ENCODE assay signal across 15 cellular contexts in the genomic region with DNA sequence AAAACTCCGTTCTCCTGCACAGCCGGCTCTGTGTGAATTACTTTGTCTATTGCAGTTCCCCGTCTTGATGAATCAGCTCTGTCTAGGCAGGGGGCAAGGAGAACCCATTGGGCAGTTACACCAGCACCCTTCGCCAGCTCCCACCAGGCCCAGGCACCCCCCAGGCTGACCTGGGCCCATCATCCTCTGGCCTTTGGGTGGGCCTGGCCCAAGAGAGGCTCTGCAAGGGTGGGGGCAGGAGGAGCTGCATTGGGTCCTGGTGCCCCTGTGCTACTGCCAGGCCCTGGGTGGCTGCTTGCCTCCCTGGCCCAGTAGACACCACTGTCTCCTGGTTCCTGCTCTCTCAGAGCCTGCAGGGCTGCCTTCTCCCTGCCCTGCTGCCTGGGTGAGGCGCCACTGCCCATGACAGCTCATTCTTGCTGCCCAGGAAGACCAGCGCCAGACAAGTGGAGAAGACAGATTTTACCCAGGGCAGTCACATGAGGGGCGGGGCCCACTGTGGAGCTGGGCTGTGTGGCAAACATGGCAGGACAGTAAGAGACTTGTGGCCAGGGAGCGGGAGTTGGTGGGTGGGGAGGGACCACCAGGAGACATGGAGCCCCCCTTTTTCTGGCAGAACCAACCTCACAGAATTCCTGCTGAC.
DNase-seq lines count a peak whose midpoint lies in the region; ATAC-seq and TF ChIP-seq lines count a peak whose summit lies in the region.
"Had no signal": no experiment of that assay in that cellular context is flagged by ENCODE, and none has a peak within 500 bp of the region (broad histone marks: within the 10 kb centered on the region; RNA-seq: fewer than 3 reads in every experiment).

No MANE protein-coding gene starts in this region.

- no peaks in the 10 kb centered on the region for H3K36me3 Mint-ChIP-seq in activated T-helper 1 cell treated with anti-CD3 and anti-CD28 coated beads, Interleukin-12 subunit alpha, Interleukin-12 subunit beta, Interleukin-2, Interleukin-4 antibody, amounts not matched to agents 30 ng/mL and 10 ng/mL and 1 ng/mL, durations not matched to agents 14 hours and 24 hours and 36 hours (ENCODE audit: low read depth)
- H3K36me3 Mint-ChIP-seq: activated naive CD4-positive, alpha-beta T cell treated with anti-CD3 and anti-CD28 coated beads, Interleukin-2, amount 50 U/mL, for 72 hours had no signal

- ATAC-seq in Panc1 (peak; percentile 50; the same call in 1 of the 2 replicates), lower lobe of right lung (no peak)
- ATAC-seq: activated CD4-positive, alpha-beta T cell treated with anti-CD3 and anti-CD28 coated beads for 36 hours; activated naive CD4-positive, alpha-beta T cell treated with anti-CD3 and anti-CD28 coated beads, Interleukin-2, amount 50 U/mL, for 72 hours had no signal

- H3K4me3 Mint-ChIP-seq in activated T-helper 1 cell treated with anti-CD3 and anti-CD28 coated beads, Interleukin-12 subunit alpha, Interleukin-12 subunit beta, Interleukin-2, Interleukin-4 antibody, amounts not matched to agents 30 ng/mL and 10 ng/mL and 1 ng/mL, durations not matched to agents 14 hours and 24 hours and 36 hours = no peak overlapping the region
- H3K4me3 Mint-ChIP-seq: activated CD4-positive, alpha-beta T cell treated with anti-CD3 and anti-CD28 coated beads for 36 hours had no signal

- no TSS peak for BruUV-seq in Panc1 (replicated peaks; lab: Mats Ljungman, UMichigan)

- H4K20me1 ChIP-seq in Karpas-422 (ENCODE audit: insufficient read depth, low read depth, low read length) = no peaks in the 10 kb centered on the region; the same call in 1 of the 2 replicates

- DNase-seq in activated effector memory CD4-positive, alpha-beta T cell treated with anti-CD3 and anti-CD28 coated beads, Interleukin-2, amount 50 U/mL, for 16 hours = peak; percentile 54
- DNase-seq in activated effector memory CD4-positive, alpha-beta T cell treated with Interleukin-2 at 50 U/mL for 16 hours = no peak
- no peak for DNase-seq in Panc1 (ENCODE audit: low read depth, low spot score)
- DNase-seq in lower lobe of right lung = peak; percentile 40
- DNase-seq in testis = peak; percentile 13
- no peak for DNase-seq in Karpas-422
- DNase-seq in activated T-helper 1 cell treated with anti-CD3 and anti-CD28 coated beads, Interleukin-12 subunit alpha, Interleukin-12 subunit beta, Interleukin-2, Interleukin-4 antibody, amounts not matched to agents 30 ng/mL and 10 ng/mL and 1 ng/mL, durations not matched to agents 14 hours and 24 hours and 36 hours (ENCODE audit: low spot score) = no peak
- DNase-seq in glomerular visceral epithelial cell (ENCODE audit: extremely low spot score) = no peak
- DNase-seq: activated CD4-positive, alpha-beta T cell treated with anti-CD3 and anti-CD28 coated beads for 36 hours; DMS153; NCI-H1417; NCI-H82; stimulated activated CD4-positive, alpha-beta T cell treated with anti-CD3 and anti-CD28 coated beads, Interleukin-2, amount 100 ng/mL, for 24 hours had no signal

- in situ Hi-C loops in Panc1 (cut with HindIII; ENCODE audit: low pct_unique_long_range_greater_than_20kb, low sequenced_read_pairs) = no loop called here

- intact Hi-C loops in Panc1 (cut with micrococcal nuclease; ENCODE audit: unreplicated experiment) (no loop called here), lower lobe of right lung (cut with DNase I) (no loop called here), testis (cut with DNase I; ENCODE audit: low total_unique reads) (no loop called here)
- intact Hi-C loops in activated T-helper 1 cell treated with anti-CD3 and anti-CD28 coated beads, Interleukin-12 subunit alpha, Interleukin-12 subunit beta, Interleukin-2, Interleukin-4 antibody, amounts not matched to agents 30 ng/mL and 10 ng/mL and 1 ng/mL, durations not matched to agents 14 hours and 24 hours and 36 hours (cut with micrococcal nuclease) = no loop called here

- no peak overlapping the region for H3K27ac Mint-ChIP-seq in activated T-helper 1 cell treated with anti-CD3 and anti-CD28 coated beads, Interleukin-12 subunit alpha, Interleukin-12 subunit beta, Interleukin-2, Interleukin-4 antibody, amounts not matched to agents 30 ng/mL and 10 ng/mL and 1 ng/mL, durations not matched to agents 14 hours and 24 hours and 36 hours
- H3K27ac Mint-ChIP-seq: activated CD4-positive, alpha-beta T cell treated with anti-CD3 and anti-CD28 coated beads for 36 hours; activated naive CD4-positive, alpha-beta T cell treated with anti-CD3 and anti-CD28 coated beads, Interleukin-2, amount 50 U/mL, for 72 hours had no signal

- H3K4me2 ChIP-seq in Karpas-422 (ENCODE audit: low read depth, low read length, poor library complexity, severe bottlenecking) = no peak overlapping the region

- H3K9ac ChIP-seq in Karpas-422 (ENCODE audit: low read length) = no peak overlapping the region

- no peaks in the 10 kb centered on the region for H3K9me3 Mint-ChIP-seq in activated T-helper 1 cell treated with anti-CD3 and anti-CD28 coated beads, Interleukin-12 subunit alpha, Interleukin-12 subunit beta, Interleukin-2, Interleukin-4 antibody, amounts not matched to agents 30 ng/mL and 10 ng/mL and 1 ng/mL, durations not matched to agents 14 hours and 24 hours and 36 hours
- H3K9me3 Mint-ChIP-seq: activated naive CD4-positive, alpha-beta T cell treated with anti-CD3 and anti-CD28 coated beads, Interleukin-2, amount 50 U/mL, for 72 hours had no signal

- no peaks in the 10 kb centered on the region for H3K79me2 ChIP-seq in Karpas-422 (ENCODE audit: low read length)

- TF ChIP-seq POLR2A in testis (IDR thresholded peaks at IDR 0.05) = no peak

- no peaks in the 10 kb centered on the region for H3K27me3 Mint-ChIP-seq in activated T-helper 1 cell treated with anti-CD3 and anti-CD28 coated beads, Interleukin-12 subunit alpha, Interleukin-12 subunit beta, Interleukin-2, Interleukin-4 antibody, amounts not matched to agents 30 ng/mL and 10 ng/mL and 1 ng/mL, durations not matched to agents 14 hours and 24 hours and 36 hours (ENCODE audit: insufficient read depth)
- H3K27me3 Mint-ChIP-seq: activated CD4-positive, alpha-beta T cell treated with anti-CD3 and anti-CD28 coated beads for 36 hours had no signal

- H3K9me3 ChIP-seq in Panc1 (ENCODE audit: control insufficient read depth, insufficient read depth, low read depth, low read length) (no peaks in the 10 kb centered on the region), lower lobe of right lung (no peaks in the 10 kb centered on the region), testis (no peaks in the 10 kb centered on the region), Karpas-422 (ENCODE audit: low read length) (no peaks in the 10 kb centered on the region)
- H3K9me3 ChIP-seq: ovary had no signal

- H3K27ac ChIP-seq in Panc1 (ENCODE audit: low read length) = no peak overlapping the region
- no peak overlapping the region for H3K27ac ChIP-seq in lower lobe of right lung
- H3K27ac ChIP-seq in testis = no peak overlapping the region
- no peak overlapping the region for H3K27ac ChIP-seq in Karpas-422 (ENCODE audit: low read length)
- H3K27ac ChIP-seq: ovary had no signal

- H3K9me2 ChIP-seq in Karpas-422 (replicated peaks; ENCODE audit: insufficient read depth, low read length) = no peaks in the 10 kb centered on the region

- H3K27me3 ChIP-seq in Panc1 (ENCODE audit: control insufficient read depth, insufficient read depth, low read length) (no peaks in the 10 kb centered on the region; the same call in 1 of the 2 replicates), lower lobe of right lung (ENCODE audit: low read depth) (peaks cover 31% of the 10 kb centered on the region), testis (no peaks in the 10 kb centered on the region), Karpas-422 (ENCODE audit: low read length) (no peaks in the 10 kb centered on the region)
- H3K27me3 ChIP-seq: ovary had no signal

- no peak overlapping the region for H2AFZ ChIP-seq in Karpas-422 (ENCODE audit: low read length)

- H3K36me3 ChIP-seq in Panc1 (ENCODE audit: control insufficient read depth, insufficient read depth, low read length) (no peaks in the 10 kb centered on the region), lower lobe of right lung (no peaks in the 10 kb centered on the region), testis (ENCODE audit: low read depth, missing control alignments) (no peaks in the 10 kb centered on the region), Karpas-422 (ENCODE audit: insufficient read depth, low read length) (no peaks in the 10 kb centered on the region)
- H3K36me3 ChIP-seq: ovary had no signal

- POLR2A ChIA-PET in Panc1 (lab: Charles Lee) = no interaction called here

- TF ChIP-seq CTCF in Panc1 (IDR thresholded peaks at IDR 0.05) (no peak), lower lobe of right lung (IDR thresholded peaks at IDR 0.05) (no peak), testis (IDR thresholded peaks at IDR 0.05) (no peak)

- H3K4me3 ChIP-seq in Panc1 (ENCODE audit: low read depth in 2 of 2, low read length in 2 of 2) (no peak overlapping the region), lower lobe of right lung (no peak overlapping the region), testis (no peak overlapping the region), Karpas-422 (ENCODE audit: low read length) (no peak overlapping the region)
- H3K4me3 ChIP-seq: ovary had no signal

- H3K4me1 ChIP-seq in Panc1 (ENCODE audit: control insufficient read depth, insufficient read depth, low read length) = no peaks in the 10 kb centered on the region
- no peaks in the 10 kb centered on the region for H3K4me1 ChIP-seq in lower lobe of right lung
- H3K4me1 ChIP-seq in testis = no peaks in the 10 kb centered on the region
- H3K4me1 ChIP-seq in Karpas-422 (ENCODE audit: low read length) = no peaks in the 10 kb centered on the region

- CTCF ChIA-PET in Panc1 (lab: Charles Lee) = interaction anchor here (0.6 kb wide), 1 partner anchor 58 kb away, joined by 14 read pairs; no protein-coding TSS in a partner anchor

- H3K4me1 Mint-ChIP-seq in activated T-helper 1 cell treated with anti-CD3 and anti-CD28 coated beads, Interleukin-12 subunit alpha, Interleukin-12 subunit beta, Interleukin-2, Interleukin-4 antibody, amounts not matched to agents 30 ng/mL and 10 ng/mL and 1 ng/mL, durations not matched to agents 14 hours and 24 hours and 36 hours (ENCODE audit: low read depth) = no peaks in the 10 kb centered on the region
- H3K4me1 Mint-ChIP-seq: activated CD4-positive, alpha-beta T cell treated with anti-CD3 and anti-CD28 coated beads for 36 hours had no signal

- 86 to 94% methylated on average over 7 to 8 of the region's 8 CpGs for WGBS in testis, 2 donors

Comparison
In these comparisons a context has a peak if more than half of its experiments do, and no peak if none do; other contexts are left out.
1. DNase-seq: peak in activated effector memory CD4-positive, alpha-beta T cell treated with anti-CD3 and anti-CD28 coated beads, Interleukin-2, amount 50 U/mL, for 16 hours (single experiment), lower lobe of right lung (single experiment) and testis (single experiment); none in activated effector memory CD4-positive, alpha-beta T cell treated with Interleukin-2 at 50 U/mL for 16 hours (single experiment), Panc1 (single experiment), Karpas-422 (single experiment), activated T-helper 1 cell treated with anti-CD3 and anti-CD28 coated beads, Interleukin-12 subunit alpha, Interleukin-12 subunit beta, Interleukin-2, Interleukin-4 antibody, amounts not matched to agents 30 ng/mL and 10 ng/mL and 1 ng/mL, durations not matched to agents 14 hours and 24 hours and 36 hours (single experiment) and glomerular visceral epithelial cell (single experiment).